In the genomic region with DNA sequence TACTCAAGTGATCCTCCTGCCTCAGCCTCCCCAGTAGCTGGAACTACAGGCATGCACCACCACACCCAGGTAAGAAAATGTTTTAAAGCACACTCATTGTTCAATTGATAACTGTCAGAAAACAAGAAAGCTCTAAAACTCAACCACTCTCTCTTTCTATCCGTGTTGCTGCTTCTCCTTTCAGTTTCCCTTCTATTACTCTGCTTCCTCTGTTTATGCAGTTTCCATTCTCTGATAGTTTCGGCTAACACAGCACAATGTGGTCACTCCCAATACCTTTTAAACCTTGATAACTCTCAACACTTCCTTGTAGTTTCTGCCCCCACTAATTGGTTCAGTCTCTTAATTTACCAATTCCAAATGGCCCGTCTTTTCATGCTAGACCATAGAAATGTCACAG, we compare ENCODE assay signal across 9 cellular contexts. TPM values are rescaled to one million over a fixed set of nuclear protein-coding genes. Genes with fewer than 3 reads are reported as not detected.
DNase-seq lines count a peak whose midpoint lies in the region; ATAC-seq lines count a peak whose summit lies in the region.
"Had no signal": no experiment of that assay in that cellular context is flagged by ENCODE, and none has a peak within 500 bp of the region (broad histone marks: within the 10 kb centered on the region; RNA-seq: fewer than 3 reads in every experiment).

No MANE protein-coding gene starts in this region.

- intact Hi-C loops in posterior cingulate gyrus (cut with DNase I), result no loop called here

- DNase-seq in Ammon's horn (ENCODE audit: low spot score) (peak; percentile 13), M059J (ENCODE audit: low read depth) (peak; percentile 19), posterior cingulate gyrus (no peak), cortex of kidney (lab: John Stamatoyannopoulos, UW) (no peak), NCI-H1092 (lab: John Stamatoyannopoulos, UW) (no peak), NCI-H774 (lab: John Stamatoyannopoulos, UW) (no peak)
- DNase-seq: NCI-H2227 treated with DMSO at 0.1 percent for 48 hours had no signal

- ATAC-seq in GM19023 (IDR thresholded peaks at IDR 0.05; ENCODE audit: unreplicated experiment), result peak; percentile 93
- peak; percentile 97 for ATAC-seq in HG02763 (IDR thresholded peaks at IDR 0.05; ENCODE audit: unreplicated experiment)

RNA-seq across cellular contexts. Expression of a gene that starts 59.2 kb away (rescaled TPM):
- total RNA-seq in M059J (2014; rRNA removed; shearing (Covaris generic)), result 0.05 and 0.17 TPM in 2 replicates

Comparison
In these comparisons a context has a peak if more than half of its experiments do, and no peak if none do; other contexts are left out.
1. DNase-seq: peak in Ammon's horn (single experiment) and M059J (single experiment); none in posterior cingulate gyrus (0 of 10), cortex of kidney (single experiment), NCI-H1092 (single experiment) and NCI-H774 (single experiment).